ENCODE assay signal across 12 cellular contexts in genomic region chr7:38321515-38321944, GRCh38.
DNase-seq lines count a peak whose midpoint lies in the region; ATAC-seq and TF ChIP-seq lines count a peak whose summit lies in the region.
"Had no signal": no experiment of that assay in that cellular context is flagged by ENCODE, and none has a peak within 500 bp of the region (broad histone marks: within the 10 kb centered on the region; RNA-seq: fewer than 3 reads in every experiment).

No MANE protein-coding gene starts in this region.

- ATAC-seq in gastrocnemius medialis (no peak), GM21390 (IDR thresholded peaks at IDR 0.05; ENCODE audit: unreplicated experiment) (no peak)
- ATAC-seq: heart left ventricle had no signal

- H3K79me2 ChIP-seq in SK-N-SH (ENCODE audit: insufficient read depth) = no peaks in the 10 kb centered on the region

- H3K9me3 ChIP-seq in SK-N-SH = no peaks in the 10 kb centered on the region
- H3K9me3 ChIP-seq in gastrocnemius medialis = no peaks in the 10 kb centered on the region
- H3K9me3 ChIP-seq: heart left ventricle, thoracic aorta had no signal

- H3K4me1 ChIP-seq in SK-N-SH (ENCODE audit: control insufficient read depth in 1 of 2, insufficient read depth in 2 of 2, low read depth in 1 of 2, low read length in 1 of 2) = peaks cover 0 to 8% of the 10 kb centered on the region in 2 experiments; a peak in 1 of 4 replicates
- no peaks in the 10 kb centered on the region for H3K4me1 ChIP-seq in gastrocnemius medialis

- POLR2A ChIA-PET in SK-N-SH (lab: Yijun Ruan, JAX) = no interaction called here

- CTCF ChIA-PET in SK-N-SH (lab: Yijun Ruan, JAX) = interaction anchor here (0.8 to 7.8 kb wide), 8 partner anchors 9 to 421 kb away, joined by 3 to 66 read pairs (median 6); no protein-coding TSS in a partner anchor

- peak; percentile 41 for DNase-seq in stimulated activated CD4-positive, alpha-beta T cell treated with anti-CD3 and anti-CD28 coated beads, Interleukin-4, amount 100 ng/mL, for 24 hours
- no peak for DNase-seq in stimulated activated CD4-positive, alpha-beta T cell treated with anti-CD3 and anti-CD28 coated beads, Interleukin-4, amount 100 ng/mL, for 1 hour
- DNase-seq in SK-N-SH = no peak
- peak; percentile 90 for DNase-seq in fibroblast of peridontal ligament (ENCODE audit: extremely low read depth)
- no peak for DNase-seq in gastrocnemius medialis
- no peak for DNase-seq in head of caudate nucleus
- DNase-seq in H7 = no peak
- DNase-seq: heart left ventricle, KG1, NCI-H774 had no signal

- no peaks in the 10 kb centered on the region for H4K20me1 ChIP-seq in SK-N-SH (ENCODE audit: insufficient read depth)

- TF ChIP-seq CTCF in SK-N-SH (IDR thresholded peaks at IDR 0.05) = no peak; the same call in 1 of the 2 replicates
- TF ChIP-seq CTCF in gastrocnemius medialis (IDR thresholded peaks at IDR 0.05 in 4 of 5, conservative IDR thresholded peaks at IDR 0.05 in 1 of 5) = no peak

- in situ Hi-C loops in gastrocnemius medialis (cut with MboI; ENCODE audit: low sequenced_read_pairs in 4 of 4) = no loop called here

- H3K36me3 ChIP-seq in SK-N-SH (replicated peaks in 1 of 2; ENCODE audit: control insufficient read depth in 1 of 2, insufficient read depth in 2 of 2, low read length in 1 of 2) (no peaks in the 10 kb centered on the region), gastrocnemius medialis (no peaks in the 10 kb centered on the region), H7 (replicated peaks; ENCODE audit: control insufficient read depth, insufficient read depth, low read length) (no peaks in the 10 kb centered on the region)
- H3K36me3 ChIP-seq: heart left ventricle, thoracic aorta had no signal

- intact Hi-C loops in gastrocnemius medialis (cut with DNase I; ENCODE audit: low total_unique reads) (no loop called here), head of caudate nucleus (cut with DNase I) (loop anchor here (10.0 kb wide), 1 partner anchor 97 kb away; no protein-coding TSS in a partner anchor)

- no peaks in the 10 kb centered on the region for H3K9me2 ChIP-seq in SK-N-SH

- no peak for TF ChIP-seq EP300 in SK-N-SH (IDR thresholded peaks at IDR 0.05; ENCODE audit: borderline replicate concordance in 1 of 2, low read depth in 1 of 2, low read length in 1 of 2)

- no peak overlapping the region for H3K4me3 ChIP-seq in SK-N-SH (ENCODE audit: low read depth in 2 of 2, low read length in 1 of 2)
- no peak overlapping the region for H3K4me3 ChIP-seq in gastrocnemius medialis
- H3K4me3 ChIP-seq in H7 (ENCODE audit: insufficient read depth, low read depth, low read length) = no peak overlapping the region
- H3K4me3 ChIP-seq: heart left ventricle, thoracic aorta had no signal

- H3K9ac ChIP-seq in SK-N-SH = no peak overlapping the region

- H2AFZ ChIP-seq in SK-N-SH (ENCODE audit: low read depth) = peak overlapping the region; percentile 49; the same call in 1 of the 2 replicates

- peak overlapping the region; percentile 50 for H3K4me2 ChIP-seq in SK-N-SH

- no peak for TF ChIP-seq POLR2A in gastrocnemius medialis (IDR thresholded peaks at IDR 0.05)

- H3K27ac ChIP-seq in SK-N-SH (ENCODE audit: low read depth in 2 of 2, low read length in 1 of 2) (peak overlapping the region in 1 of 2 experiments; percentile 25; a peak in 2 of 4 replicates), gastrocnemius medialis (no peak overlapping the region)
- H3K27ac ChIP-seq: heart left ventricle, thoracic aorta had no signal

- no peak for TF ChIP-seq RAD21 in SK-N-SH (IDR thresholded peaks at IDR 0.05; ENCODE audit: low read length)

- 60% methylated on average over 3 of the region's 3 CpGs for WGBS in SK-N-SH (ENCODE audit: low lambda C conversion rate)

- peaks cover 5% of the 10 kb centered on the region for H3F3A ChIP-seq in SK-N-SH (replicated peaks; ENCODE audit: insufficient read depth)

- peaks cover 11% of the 10 kb centered on the region; the same call in 1 of the 2 replicates for H3K27me3 ChIP-seq in SK-N-SH (ENCODE audit: insufficient read depth)
- no peaks in the 10 kb centered on the region for H3K27me3 ChIP-seq in gastrocnemius medialis
- H3K27me3 ChIP-seq in H7 (ENCODE audit: control insufficient read depth, insufficient read depth, low read length) = no peaks in the 10 kb centered on the region
- H3K27me3 ChIP-seq: heart left ventricle had no signal

TF ChIP-seq in SK-N-SH, 30 proteins besides CTCF, POLR2A, EP300 and RAD21:
- TF ChIP-seq TCF12 (IDR thresholded peaks at IDR 0.05) (peak; percentile 20; the same call in 1 of the 2 replicates), FOSL2 (IDR thresholded peaks at IDR 0.05; ENCODE audit: borderline replicate concordance, low read depth) (peak; percentile 81; the same call in 1 of the 2 replicates), GATA2 (CRISPR knock-in tag; IDR thresholded peaks at IDR 0.05) (no peak), JUND (IDR thresholded peaks at IDR 0.05) (peak; percentile 74), NFIC (IDR thresholded peaks at IDR 0.05; ENCODE audit: borderline replicate concordance) (peak; percentile 62), RFX5 (IDR thresholded peaks at IDR 0.05; ENCODE audit: low read length) (no peak)

Comparison
In these comparisons a context has a peak if more than half of its experiments do, and no peak if none do; other contexts are left out.
1. DNase-seq: peak in stimulated activated CD4-positive, alpha-beta T cell treated with anti-CD3 and anti-CD28 coated beads, Interleukin-4, amount 100 ng/mL, for 24 hours (single experiment) and fibroblast of peridontal ligament (single experiment); none in stimulated activated CD4-positive, alpha-beta T cell treated with anti-CD3 and anti-CD28 coated beads, Interleukin-4, amount 100 ng/mL, for 1 hour (single experiment), SK-N-SH (single experiment), gastrocnemius medialis (0 of 2), head of caudate nucleus (0 of 42) and H7 (single experiment).